Comparison of ENCODE assay signal across 11 cellular contexts in the genomic region with DNA sequence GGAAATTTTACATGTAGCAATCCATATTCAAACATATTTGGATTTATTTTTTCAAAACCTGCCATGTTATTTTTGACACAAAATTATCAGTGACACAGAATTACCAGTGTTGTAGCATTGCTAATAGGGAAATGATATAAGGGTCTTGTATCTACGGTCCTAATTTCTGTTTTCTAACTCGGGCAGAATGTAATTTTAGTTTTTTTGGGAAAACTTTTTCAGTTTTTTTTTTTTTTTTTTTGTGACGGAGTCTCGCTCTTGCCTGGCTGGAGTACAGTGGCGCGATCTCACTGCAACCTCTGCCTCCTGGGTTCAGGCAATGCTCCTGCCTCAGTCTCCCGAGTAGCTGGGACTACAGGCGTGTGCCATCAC. TPM values are rescaled to one million over a fixed set of nuclear protein-coding genes. Genes with fewer than 3 reads are reported as not detected.
DNase-seq lines count a peak whose midpoint lies in the region; ATAC-seq and TF ChIP-seq lines count a peak whose summit lies in the region.
"Had no signal": no experiment of that assay in that cellular context is flagged by ENCODE, and none has a peak within 500 bp of the region (broad histone marks: within the 10 kb centered on the region; RNA-seq: fewer than 3 reads in every experiment).

No MANE protein-coding gene starts in this region.

- no peak for TF ChIP-seq CTCF in C4-2B (conservative IDR thresholded peaks at IDR 0.05)
- no peak for TF ChIP-seq CTCF in GM12865 (IDR thresholded peaks at IDR 0.05; ENCODE audit: insufficient read depth, low read depth, low read length, missing control alignments)
- no peak for TF ChIP-seq CTCF in colonic mucosa (IDR thresholded peaks at IDR 0.05)

- no peak overlapping the region for H3K18ac ChIP-seq in neuronal stem cell (ENCODE audit: low read length)

- WGBS in neuronal stem cell (ENCODE audit: extremely low coverage in 2 of 2, insufficient read length in 2 of 2, insufficient replicate concordance in 1 of 2), 2 donors, result no CpG with 5 or more reads among the region's 8 CpGs

- no peak overlapping the region for H3K4me2 ChIP-seq in neuronal stem cell (ENCODE audit: insufficient read depth, low read length, poor library complexity, severe bottlenecking)

- H3K27me3 ChIP-seq in iPS-20b (ENCODE audit: insufficient read depth, low read length) (no peaks in the 10 kb centered on the region), colonic mucosa (no peaks in the 10 kb centered on the region), neuronal stem cell (ENCODE audit: control insufficient read depth in 3 of 3, insufficient read depth in 3 of 3, low read depth in 1 of 3, low read length in 3 of 3) (no peaks in the 10 kb centered on the region)
- H3K27me3 ChIP-seq: ovary had no signal

- H2BK12ac ChIP-seq in neuronal stem cell (ENCODE audit: low read length), result no peak overlapping the region

- H3K9ac ChIP-seq in SK-N-MC (ENCODE audit: insufficient read length) (peak overlapping the region; percentile 31), iPS-20b (ENCODE audit: low read depth, low read length) (no peak overlapping the region), colonic mucosa (ENCODE audit: low read depth in 2 of 2, low read length in 2 of 2) (no peak overlapping the region), neuronal stem cell (ENCODE audit: low read depth, low read length, poor library complexity) (no peak overlapping the region)

- H3K23ac ChIP-seq in neuronal stem cell (ENCODE audit: low read depth, low read length, poor library complexity), result no peak overlapping the region

- H3K79me1 ChIP-seq in neuronal stem cell (ENCODE audit: low read depth, low read length), result peaks cover 8% of the 10 kb centered on the region

- intact Hi-C loops in colonic mucosa (cut with DNase I), result no loop called here

- H4K91ac ChIP-seq in neuronal stem cell (ENCODE audit: low read depth, low read length, poor library complexity), result no peak overlapping the region

- no peak overlapping the region for H2BK120ac ChIP-seq in neuronal stem cell (ENCODE audit: low read depth, low read length)

- H3K9me3 ChIP-seq in SK-N-MC (ENCODE audit: low read depth, low read length) (no peaks in the 10 kb centered on the region), iPS-20b (ENCODE audit: insufficient read depth, low read depth, low read length) (no peaks in the 10 kb centered on the region), colonic mucosa (no peaks in the 10 kb centered on the region), neuronal stem cell (replicated peaks in 1 of 2; ENCODE audit: control insufficient read depth in 2 of 2, insufficient read depth in 1 of 2, low read depth in 1 of 2, low read length in 2 of 2) (no peaks in the 10 kb centered on the region)
- H3K9me3 ChIP-seq: ovary had no signal

- ATAC-seq in HG02642 (IDR thresholded peaks at IDR 0.05; ENCODE audit: poor library complexity, unreplicated experiment) (no peak), HG03432 (IDR thresholded peaks at IDR 0.05; ENCODE audit: unreplicated experiment) (no peak)

- no peak overlapping the region for H4K8ac ChIP-seq in neuronal stem cell (ENCODE audit: low read depth, low read length)

- no peak overlapping the region for H2BK5ac ChIP-seq in neuronal stem cell (ENCODE audit: low read length)

- peak overlapping the region; percentile 82 for H3K4me3 ChIP-seq in GM12865 (ENCODE audit: low read depth, low read length)
- peak overlapping the region; percentile 52 for H3K4me3 ChIP-seq in SK-N-MC
- peak overlapping the region; percentile 8; the same call in 1 of the 2 replicates for H3K4me3 ChIP-seq in iPS-20b (ENCODE audit: low read length)
- no peak overlapping the region for H3K4me3 ChIP-seq in colonic mucosa
- H3K4me3 ChIP-seq in neuronal stem cell (ENCODE audit: low read length in 2 of 2), result no peak overlapping the region
- H3K4me3 ChIP-seq: ovary had no signal

- no peak overlapping the region for H2AFZ ChIP-seq in neuronal stem cell (ENCODE audit: low read length)

- no peak overlapping the region for H3K14ac ChIP-seq in neuronal stem cell (ENCODE audit: low read length)

- H2AK5ac ChIP-seq in neuronal stem cell (ENCODE audit: low read depth, low read length), result no peak overlapping the region

- H3K27ac ChIP-seq in C4-2B (peak overlapping the region; percentile 98), SK-N-MC (no peak overlapping the region), iPS-20b (ENCODE audit: low read length) (no peak overlapping the region), colonic mucosa (no peak overlapping the region), neuronal stem cell (replicated peaks; ENCODE audit: low read length) (no peak overlapping the region)
- H3K27ac ChIP-seq: ovary had no signal

- DNase-seq in GM12865 (ENCODE audit: low read depth), result no peak
- DNase-seq in SK-N-MC (ENCODE audit: low read depth, low spot score), result no peak
- no peak for DNase-seq in colonic mucosa
- no peak for DNase-seq in neuronal stem cell (ENCODE audit: low spot score)
- DNase-seq: effector CD8-positive, alpha-beta T cell; NCI-H1694; ovary had no signal

- H3K4ac ChIP-seq in neuronal stem cell (ENCODE audit: low read length), result no peak overlapping the region

- H3K4me1 ChIP-seq in iPS-20b (ENCODE audit: insufficient read depth, low read length), result peaks cover 22% of the 10 kb centered on the region
- H3K4me1 ChIP-seq in colonic mucosa, result peaks cover 12% of the 10 kb centered on the region
- peaks cover 2 to 7% of the 10 kb centered on the region in 2 donors for H3K4me1 ChIP-seq in neuronal stem cell (ENCODE audit: control insufficient read depth in 2 of 2, insufficient read depth in 1 of 2, low read depth in 1 of 2, low read length in 2 of 2)

- no peak overlapping the region for H2BK15ac ChIP-seq in neuronal stem cell (ENCODE audit: low read length)

- H3K36me3 ChIP-seq in SK-N-MC (ENCODE audit: insufficient read depth, low read length) (peaks cover 52% of the 10 kb centered on the region), iPS-20b (ENCODE audit: insufficient read depth, low read depth, low read length) (peaks cover 43% of the 10 kb centered on the region), colonic mucosa (no peaks in the 10 kb centered on the region), neuronal stem cell (replicated peaks in 1 of 2; ENCODE audit: control insufficient read depth in 2 of 2, insufficient read depth in 2 of 2, low read length in 2 of 2) (peaks cover 13 to 48% of the 10 kb centered on the region in 2 donors)
- H3K36me3 ChIP-seq: ovary had no signal

RNA-seq across cellular contexts. Expression of a gene that starts 2.6 kb away (rescaled TPM):
- total RNA-seq in colonic mucosa, result 100 to 1,000 TPM; 451 to 502 TPM
- polyA plus RNA-seq in neuronal stem cell (2013, experiment 1 of 2), result 600 TPM
- 598 TPM for polyA plus RNA-seq in neuronal stem cell (2013, experiment 2 of 2)

RNA-seq across cellular contexts. Expression of a gene that starts 2.7 kb away (rescaled TPM):
- 10 to 100 TPM; 49.3 to 55.8 TPM for total RNA-seq in colonic mucosa
- 39.1 TPM for polyA plus RNA-seq in neuronal stem cell (2013, experiment 1 of 2)
- 39.3 TPM for polyA plus RNA-seq in neuronal stem cell (2013, experiment 2 of 2)

RNA-seq across cellular contexts. Expression of a gene that starts 34.5 kb away (rescaled TPM):
- 10 to 100 TPM; 18.3 to 19.0 TPM for total RNA-seq in colonic mucosa
- polyA plus RNA-seq in neuronal stem cell (2013, experiment 1 of 2), result 11.7 TPM
- polyA plus RNA-seq in neuronal stem cell (2013, experiment 2 of 2), result 12.8 TPM

RNA-seq across cellular contexts. Expression of a gene that starts 58.6 kb away (rescaled TPM):
- 10 to 100 TPM in 1 of 2 donors, 1 to 10 TPM in 1; 5.9 to 27.5 TPM for total RNA-seq in colonic mucosa
- 16.4 TPM for polyA plus RNA-seq in neuronal stem cell (2013, experiment 1 of 2)
- polyA plus RNA-seq in neuronal stem cell (2013, experiment 2 of 2), result 16.6 TPM

Comparison
In these comparisons a context has a peak if more than half of its experiments do, and no peak if none do; other contexts are left out.
1. H3K4me3 ChIP-seq: peak in GM12865 (single experiment), SK-N-MC (single experiment) and iPS-20b (single experiment); none in colonic mucosa (single experiment) and neuronal stem cell (0 of 2).